ENCODE assay signal across 17 cellular contexts in the genomic region with DNA sequence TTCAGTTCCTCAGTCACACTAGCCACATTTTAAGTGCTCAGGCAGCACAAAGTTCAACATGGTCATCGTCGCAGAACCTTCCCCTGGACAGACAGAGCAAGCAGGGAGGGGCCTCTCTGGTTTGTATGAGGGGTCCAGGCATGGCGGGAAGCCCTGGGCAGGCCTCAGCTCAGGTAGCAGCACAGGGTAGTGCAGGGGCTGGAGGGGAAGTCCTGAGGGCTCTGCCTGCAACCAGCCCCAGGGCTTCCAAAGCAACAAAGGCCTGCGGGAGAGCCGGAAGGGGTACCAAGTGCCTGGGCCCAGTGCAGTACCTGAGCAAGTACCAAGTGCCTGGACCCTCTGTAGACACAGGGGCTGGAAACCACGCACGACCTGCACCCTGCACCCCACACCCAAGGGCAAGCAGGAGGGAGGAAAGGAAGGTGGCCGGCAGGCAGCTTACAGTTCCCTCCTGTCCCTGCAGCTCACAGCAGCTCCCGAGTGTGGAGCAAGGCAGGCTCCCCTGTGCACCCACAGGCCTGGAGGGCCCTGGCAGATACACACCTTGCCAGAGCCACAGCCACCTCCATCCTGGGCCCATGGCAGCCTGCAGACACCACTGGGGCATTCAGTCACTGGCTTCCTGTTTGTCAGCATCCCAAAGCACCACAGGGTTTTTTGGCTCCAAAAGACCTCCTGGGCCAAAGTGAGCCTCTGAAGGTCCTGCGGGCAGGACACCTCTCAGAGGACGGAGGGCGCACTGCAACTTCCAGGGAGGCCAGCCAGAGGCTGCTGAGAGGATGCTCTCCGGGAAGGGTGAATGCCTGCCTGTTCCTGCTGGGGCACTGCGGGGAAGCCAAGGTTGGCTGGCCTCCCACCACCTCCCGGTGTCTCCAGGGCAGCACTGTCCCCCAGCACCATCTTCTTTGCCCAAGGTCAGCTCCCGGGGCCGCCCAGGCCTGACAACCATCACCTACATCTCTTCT. TPM values are rescaled to one million over a fixed set of nuclear protein-coding genes. Genes with fewer than 3 reads are reported as not detected.
"Had no signal": no experiment of that assay in that cellular context is flagged by ENCODE, and none has a peak within 500 bp of the region (broad histone marks: within the 10 kb centered on the region; RNA-seq: fewer than 3 reads in every experiment).

No MANE protein-coding gene starts in this region.

- H3K9me3 Mint-ChIP-seq: activated CD4-positive, alpha-beta memory T cell treated with anti-CD3 and anti-CD28 coated beads, Interleukin-2, amount 10 ng/mL, durations not matched to agents 7 days and 5 days; activated naive CD8-positive, alpha-beta T cell treated with anti-CD3 and anti-CD28 coated beads for 36 hours; central memory CD8-positive, alpha-beta T cell; natural killer cell had no signal

- H3K4me1 Mint-ChIP-seq: activated CD4-positive, alpha-beta memory T cell treated with anti-CD3 and anti-CD28 coated beads, Interleukin-2, amount 10 ng/mL, durations not matched to agents 7 days and 5 days; activated CD8-positive, alpha-beta memory T cell treated with anti-CD3 and anti-CD28 coated beads, Interleukin-2, amount 10 ng/mL, durations not matched to agents 7 days and 5 days; activated naive CD8-positive, alpha-beta T cell treated with anti-CD3 and anti-CD28 coated beads for 36 hours; central memory CD8-positive, alpha-beta T cell; natural killer cell had no signal

- H3K4me1 ChIP-seq: thyroid gland had no signal

- DNase-seq: activated CD4-positive, alpha-beta memory T cell treated with anti-CD3 and anti-CD28 coated beads, Interleukin-2, amount 10 ng/mL, durations not matched to agents 7 days and 5 days; activated CD4-positive, alpha-beta T cell treated with anti-CD3 and anti-CD28 coated beads for 48 hours; activated CD4-positive, CD25-positive, alpha-beta regulatory T cell; activated CD8-positive, alpha-beta memory T cell treated with anti-CD3 and anti-CD28 coated beads, Interleukin-2, amount 10 ng/mL, durations not matched to agents 7 days and 5 days; activated naive CD4-positive, alpha-beta T cell; activated naive CD8-positive, alpha-beta T cell treated with anti-CD3 and anti-CD28 coated beads for 36 hours; amniotic stem cell; kidney glomerular epithelial cell; natural killer cell; stimulated activated CD4-positive, alpha-beta T cell treated with anti-CD3 and anti-CD28 coated beads, Interleukin-12 subunit alpha, Interleukin-12 subunit beta, amount 100 ng/mL, for 4 hours; stimulated activated CD4-positive, alpha-beta T cell treated with anti-CD3 and anti-CD28 coated beads, Interleukin-1b, Interleukin-23, amount 100 ng/mL, for 48 hours; stimulated activated CD8-positive, alpha-beta memory T cell treated with anti-CD3 and anti-CD28 coated beads, Interleukin-4, amount 100 ng/mL, for 48 hours; stimulated activated naive CD4-positive, alpha-beta T cell treated with Interleukin-2 at 50 U/mL for 16 hours; thyroid gland had no signal

- H3K4me3 Mint-ChIP-seq: activated CD4-positive, alpha-beta memory T cell treated with anti-CD3 and anti-CD28 coated beads, Interleukin-2, amount 10 ng/mL, durations not matched to agents 7 days and 5 days; activated CD8-positive, alpha-beta memory T cell treated with anti-CD3 and anti-CD28 coated beads, Interleukin-2, amount 10 ng/mL, durations not matched to agents 7 days and 5 days; activated naive CD8-positive, alpha-beta T cell treated with anti-CD3 and anti-CD28 coated beads for 36 hours; central memory CD8-positive, alpha-beta T cell; natural killer cell had no signal

- FAIRE-seq: frontal cortex had no signal

- H3K27ac ChIP-seq: coronary artery, thyroid gland had no signal

- ATAC-seq: activated CD8-positive, alpha-beta memory T cell treated with anti-CD3 and anti-CD28 coated beads, Interleukin-2, amount 10 ng/mL, durations not matched to agents 7 days and 5 days; natural killer cell had no signal

- H3K4me3 ChIP-seq: coronary artery, thyroid gland had no signal

- H3K27me3 ChIP-seq: thyroid gland had no signal

- H3K9me3 ChIP-seq: thyroid gland had no signal

- H3K36me3 ChIP-seq: thyroid gland had no signal

- H3K36me3 Mint-ChIP-seq: activated CD8-positive, alpha-beta memory T cell treated with anti-CD3 and anti-CD28 coated beads, Interleukin-2, amount 10 ng/mL, durations not matched to agents 7 days and 5 days; activated naive CD8-positive, alpha-beta T cell treated with anti-CD3 and anti-CD28 coated beads for 36 hours; natural killer cell had no signal

- H3K27ac Mint-ChIP-seq: activated CD4-positive, alpha-beta memory T cell treated with anti-CD3 and anti-CD28 coated beads, Interleukin-2, amount 10 ng/mL, durations not matched to agents 7 days and 5 days; activated CD8-positive, alpha-beta memory T cell treated with anti-CD3 and anti-CD28 coated beads, Interleukin-2, amount 10 ng/mL, durations not matched to agents 7 days and 5 days; activated naive CD8-positive, alpha-beta T cell treated with anti-CD3 and anti-CD28 coated beads for 36 hours; natural killer cell had no signal

RNA-seq across cellular contexts. Expression of a gene that starts 6.5 kb away (rescaled TPM):
- total RNA-seq: activated naive CD8-positive, alpha-beta T cell treated with anti-CD3 and anti-CD28 coated beads for 36 hours had no signal
